16 cellular contexts compared by ENCODE assay signal in the genomic region with DNA sequence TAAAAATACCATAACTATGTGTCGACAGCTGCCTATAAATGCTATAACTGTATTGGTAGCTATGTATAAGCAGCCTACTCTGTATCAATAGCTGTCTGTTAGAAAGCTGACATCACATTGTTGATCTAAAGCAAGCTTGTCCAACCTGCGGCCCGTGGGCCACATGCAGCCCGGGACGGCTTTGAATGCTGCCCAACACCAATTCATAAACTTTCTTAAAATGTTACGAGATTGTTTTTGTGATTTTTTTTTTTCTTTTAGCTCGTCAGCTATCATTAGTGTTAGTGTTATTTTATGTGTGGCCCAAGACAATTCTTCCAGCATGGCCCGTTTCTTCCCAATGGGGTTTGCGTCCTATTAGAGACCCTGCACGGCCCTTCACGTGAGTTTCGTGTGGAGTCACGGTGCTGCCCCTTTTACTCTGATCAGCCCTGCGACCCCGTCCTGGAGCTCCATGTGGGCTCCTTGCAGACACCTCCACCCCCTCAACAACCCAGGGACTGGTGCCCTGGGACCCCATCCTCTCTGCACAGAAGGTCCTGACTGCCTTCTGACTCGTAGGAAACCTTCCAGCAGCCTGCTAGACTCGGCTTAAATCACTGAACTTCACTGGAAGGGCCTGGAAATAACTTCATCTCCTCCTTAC. TPM values are rescaled to one million over a fixed set of nuclear protein-coding genes. Genes with fewer than 3 reads are reported as not detected.
DNase-seq lines count a peak whose midpoint lies in the region; ATAC-seq and TF ChIP-seq lines count a peak whose summit lies in the region.
"Had no signal": no experiment of that assay in that cellular context is flagged by ENCODE, and none has a peak within 500 bp of the region (broad histone marks: within the 10 kb centered on the region; RNA-seq: fewer than 3 reads in every experiment).

No MANE protein-coding gene starts in this region.

- H3K4me2 ChIP-seq in GM23338 = no peak overlapping the region
- no peak overlapping the region for H3K4me2 ChIP-seq in OCI-LY7 (ENCODE audit: low read length)

- H3K9me2 ChIP-seq in GM23338 (ENCODE audit: insufficient read depth) = no peaks in the 10 kb centered on the region
- H3K9me2 ChIP-seq in OCI-LY7 (ENCODE audit: insufficient read depth, low read length) = no peaks in the 10 kb centered on the region

- H3K27me3 ChIP-seq in GM23338 (ENCODE audit: insufficient read depth) = no peaks in the 10 kb centered on the region
- no peaks in the 10 kb centered on the region for H3K27me3 ChIP-seq in RWPE2 (ENCODE audit: insufficient read depth, poor library complexity, severe bottlenecking)
- H3K27me3 ChIP-seq: esophagus squamous epithelium, thyroid gland had no signal

- peaks cover 83% of the 10 kb centered on the region for H3K79me2 ChIP-seq in GM23338 (replicated peaks; ENCODE audit: insufficient read depth)
- peaks cover 54% of the 10 kb centered on the region for H3K79me2 ChIP-seq in OCI-LY7 (ENCODE audit: insufficient read depth, low read depth, low read length)

- no peak for TF ChIP-seq CTCF in GM23338 (conservative IDR thresholded peaks at IDR 0.05; ENCODE audit: low read depth in 2 of 2)
- TF ChIP-seq CTCF in RWPE2 (IDR thresholded peaks at IDR 0.05; ENCODE audit: poor library complexity, severe bottlenecking) = no peak
- TF ChIP-seq CTCF in glutamatergic neuron (IDR thresholded peaks at IDR 0.05; ENCODE audit: partially characterized antibody, unreplicated experiment) = no peak
- TF ChIP-seq CTCF in neural crest cell (conservative IDR thresholded peaks at IDR 0.05) = no peak
- TF ChIP-seq CTCF in OCI-LY7 (conservative IDR thresholded peaks at IDR 0.05; ENCODE audit: low read length) = no peak

- no TSS peak for BruUV-seq in OCI-LY7 (replicated peaks; lab: Mats Ljungman, UMichigan)

- CTCF ChIA-PET in OCI-LY7 (lab: Charles Lee; ENCODE audit: unreplicated experiment) = interaction anchor here (0.6 kb wide), 1 partner anchor 9 kb away, joined by 3 read pairs; no protein-coding TSS in a partner anchor

- H3K4me3 Mint-ChIP-seq in GM23338 (no peak overlapping the region; the same call in 2 of the 3 replicates), glutamatergic neuron (ENCODE audit: unreplicated experiment) (peak overlapping the region; percentile 25), neural crest cell (peak overlapping the region; percentile 58)
- H3K4me3 Mint-ChIP-seq: activated naive CD8-positive, alpha-beta T cell; CD14-positive monocyte; natural killer cell treated with Interleukin-12 subunit alpha and Interleukin-12 subunit beta and Interleukin-15 and Interleukin-18, amount 100 ng/mL, for 72 hours had no signal

- intact Hi-C loops in OCI-LY7 (cut with micrococcal nuclease; ENCODE audit: unreplicated experiment) = no loop called here

- H3K36me3 ChIP-seq in GM23338 (ENCODE audit: insufficient read depth) = peaks cover 3% of the 10 kb centered on the region; the same call in 1 of the 2 replicates
- H3K36me3 ChIP-seq in RWPE2 (ENCODE audit: low read depth) = peaks cover 65% of the 10 kb centered on the region
- peaks cover 83% of the 10 kb centered on the region for H3K36me3 ChIP-seq in OCI-LY7 (ENCODE audit: insufficient read depth, low read length)

- peaks cover 15% of the 10 kb centered on the region for H3K9me3 ChIP-seq in RWPE2 (ENCODE audit: severe bottlenecking)
- peaks cover 33% of the 10 kb centered on the region for H3K9me3 ChIP-seq in OCI-LY7 (ENCODE audit: low read length)
- H3K9me3 ChIP-seq: thyroid gland had no signal

- no peak overlapping the region for H3K4me3 ChIP-seq in GM23338
- H3K4me3 ChIP-seq in RWPE2 (ENCODE audit: severe bottlenecking) = no peak overlapping the region
- H3K4me3 ChIP-seq in OCI-LY7 (ENCODE audit: low read depth, low read length, poor library complexity, severe bottlenecking) = no peak overlapping the region
- H3K4me3 ChIP-seq: esophagus squamous epithelium, thyroid gland had no signal

- ATAC-seq in GM23338 = no peak
- no peak for ATAC-seq in RWPE2 (ENCODE audit: low read depth)
- ATAC-seq: natural killer cell treated with Interleukin-12 subunit alpha and Interleukin-12 subunit beta and Interleukin-15 and Interleukin-18, amount 100 ng/mL, for 72 hours had no signal

- H3K4me1 Mint-ChIP-seq in GM23338 (peaks cover 9% of the 10 kb centered on the region), glutamatergic neuron (ENCODE audit: low read depth, unreplicated experiment) (peaks cover 17% of the 10 kb centered on the region), neural crest cell (peaks cover 13% of the 10 kb centered on the region)

- H3K36me3 Mint-ChIP-seq in GM23338 (ENCODE audit: low read depth) = peaks cover 21% of the 10 kb centered on the region
- no peaks in the 10 kb centered on the region for H3K36me3 Mint-ChIP-seq in glutamatergic neuron (ENCODE audit: unreplicated experiment)
- peaks cover 13% of the 10 kb centered on the region for H3K36me3 Mint-ChIP-seq in neural crest cell (ENCODE audit: low read depth)
- H3K36me3 Mint-ChIP-seq: natural killer cell treated with Interleukin-12 subunit alpha and Interleukin-12 subunit beta and Interleukin-15 and Interleukin-18, amount 100 ng/mL, for 72 hours had no signal

- POLR2A ChIA-PET in OCI-LY7 (lab: Charles Lee) = no interaction called here

- H4K20me1 ChIP-seq in GM23338 (replicated peaks; ENCODE audit: insufficient read depth) (peaks cover 9% of the 10 kb centered on the region; the same call in 1 of the 2 replicates), OCI-LY7 (ENCODE audit: insufficient read depth, low read length) (no peaks in the 10 kb centered on the region)

- no peaks in the 10 kb centered on the region; the same call in 2 of the 3 replicates for H3K9me3 Mint-ChIP-seq in GM23338
- peaks cover 2% of the 10 kb centered on the region for H3K9me3 Mint-ChIP-seq in glutamatergic neuron (ENCODE audit: unreplicated experiment)
- H3K9me3 Mint-ChIP-seq in neural crest cell = no peaks in the 10 kb centered on the region

- no peak overlapping the region for H2AFZ ChIP-seq in GM23338
- no peak overlapping the region for H2AFZ ChIP-seq in OCI-LY7 (ENCODE audit: low read length)

- H3K4me1 ChIP-seq in GM23338 (ENCODE audit: insufficient read depth) (no peaks in the 10 kb centered on the region; the same call in 1 of the 2 replicates), RWPE2 (ENCODE audit: insufficient read depth, poor library complexity, severe bottlenecking) (peaks cover 5% of the 10 kb centered on the region), OCI-LY7 (ENCODE audit: insufficient read depth, low read length, poor library complexity, severe bottlenecking) (peaks cover 10% of the 10 kb centered on the region)

- H3K27ac Mint-ChIP-seq in GM23338 = peak overlapping the region; percentile 64; the same call in 1 of the 2 replicates
- no peak overlapping the region for H3K27ac Mint-ChIP-seq in glutamatergic neuron (ENCODE audit: unreplicated experiment)
- H3K27ac Mint-ChIP-seq in neural crest cell (ENCODE audit: unreplicated experiment) = no peak overlapping the region
- H3K27ac Mint-ChIP-seq: activated naive CD8-positive, alpha-beta T cell; natural killer cell treated with Interleukin-12 subunit alpha and Interleukin-12 subunit beta and Interleukin-15 and Interleukin-18, amount 100 ng/mL, for 72 hours had no signal

- no peaks in the 10 kb centered on the region for H3F3A ChIP-seq in GM23338 (replicated peaks; ENCODE audit: low read depth)

- H3K27ac ChIP-seq in GM23338 (ENCODE audit: low read depth) = 0 out of 2 replicates have a peak overlapping the region, but pooled peaks have one; percentile 39
- H3K27ac ChIP-seq in RWPE2 (ENCODE audit: poor library complexity, severe bottlenecking) = no peak overlapping the region
- no peak overlapping the region for H3K27ac ChIP-seq in OCI-LY7 (ENCODE audit: low read depth, low read length, poor library complexity, severe bottlenecking)
- H3K27ac ChIP-seq: thyroid gland had no signal

- DNase-seq in GM23338 (ENCODE audit: low spot score) = no peak
- peak; percentile 51 for DNase-seq in RWPE2 (ENCODE audit: low spot score)
- DNase-seq in glutamatergic neuron = no peak
- DNase-seq in neural crest cell (ENCODE audit: low read depth, low spot score) = no peak
- DNase-seq in stimulated activated CD4-positive, alpha-beta T cell treated with anti-CD3 and anti-CD28 coated beads, Interleukin-2, amount 100 ng/mL, for 48 hours = no peak
- no peak for DNase-seq in superior temporal gyrus (ENCODE audit: extremely low spot score)
- no peak for DNase-seq in OCI-LY7 (ENCODE audit: low spot score)
- DNase-seq in NCI-H2029 treated with DMSO at 0.1 percent for 48 hours (lab: John Stamatoyannopoulos, UW) = no peak
- DNase-seq: activated CD4-positive, alpha-beta T cell treated with anti-CD3 and anti-CD28 coated beads for 1 hour; central memory CD4-positive, alpha-beta T cell; esophagus squamous epithelium; NCI-H1417 treated with DMSO at 0.1 percent for 48 hours; thyroid gland had no signal

- H3K27me3 Mint-ChIP-seq in GM23338 (ENCODE audit: insufficient read depth, low read depth, poor library complexity) = peaks cover 6% of the 10 kb centered on the region
- H3K27me3 Mint-ChIP-seq in glutamatergic neuron (ENCODE audit: unreplicated experiment) = peaks cover 6% of the 10 kb centered on the region
- no peaks in the 10 kb centered on the region for H3K27me3 Mint-ChIP-seq in neural crest cell (ENCODE audit: low read depth)
- H3K27me3 Mint-ChIP-seq: activated naive CD8-positive, alpha-beta T cell; natural killer cell treated with Interleukin-12 subunit alpha and Interleukin-12 subunit beta and Interleukin-15 and Interleukin-18, amount 100 ng/mL, for 72 hours had no signal

TF ChIP-seq in GM23338, 12 proteins besides CTCF, POLR2A, EP300 and RAD21 (continues in another document):
- no peak for TF ChIP-seq JUNB (IDR thresholded peaks at IDR 0.05; ENCODE audit: unreplicated experiment)
- TF ChIP-seq POLR2AphosphoS5 (IDR thresholded peaks at IDR 0.05; ENCODE audit: low read depth) = no peak
- no peak for TF ChIP-seq EZH2phosphoT487 (IDR thresholded peaks at IDR 0.05; ENCODE audit: unreplicated experiment)

RNA-seq across cellular contexts. Expression of gene PRKAR1B, which starts 4.5 kb away (rescaled TPM):
- total RNA-seq in GM23338 (2014; rRNA removed; shearing (Covaris generic)) = 34.7 and 36.7 TPM in 2 replicates
- 30.6 and 35.7 TPM in 2 replicates for polyA plus RNA-seq in GM23338 (2016; fragmentation: Nextera tagmentation; extraction: Ambion mirVana)
- total RNA-seq in glutamatergic neuron (ENCODE audit: unreplicated experiment) = 12.8 TPM
- 8.1 and 9.5 TPM in 2 replicates for total RNA-seq in neural crest cell
- total RNA-seq in OCI-LY7 (2014; rRNA removed; shearing (Covaris generic)) = 18.3 and 22.5 TPM in 2 replicates
- total RNA-seq in OCI-LY7 (2022) = 30.9 and 41.6 TPM in 2 replicates

RNA-seq across cellular contexts. Expression of gene DNAAF5, which starts 5.1 kb away (rescaled TPM):
- total RNA-seq in GM23338 (2014; rRNA removed; shearing (Covaris generic)) = 74.0 and 86.7 TPM in 2 replicates
- 20.4 and 20.9 TPM in 2 replicates for polyA plus RNA-seq in GM23338 (2016; fragmentation: Nextera tagmentation; extraction: Ambion mirVana)
- total RNA-seq in glutamatergic neuron (ENCODE audit: unreplicated experiment) = 15.2 TPM
- total RNA-seq in neural crest cell = 54.2 and 55.3 TPM in 2 replicates
- 36.2 and 42.6 TPM in 2 replicates for total RNA-seq in OCI-LY7 (2014; rRNA removed; shearing (Covaris generic))
- total RNA-seq in OCI-LY7 (2022) = 47.6 and 58.5 TPM in 2 replicates
